Comparison of ENCODE assay signal across 1 cellular context in genomic region chrX:123822965-123823364, GRCh38.
TF ChIP-seq lines count a peak whose summit lies in the region.

No MANE protein-coding gene starts in this region.

TF ChIP-seq in HepG2, 621 proteins besides CTCF, POLR2A, EP300 and RAD21 (continued from another document):
- peak; percentile 86 for TF ChIP-seq PAXIP1 (CRISPR knock-in tag; conservative IDR thresholded peaks at IDR 0.05)
- no peak for TF ChIP-seq ZNF441 (CRISPR knock-in tag; IDR thresholded peaks at IDR 0.05; ENCODE audit: borderline replicate concordance)
- no peak for TF ChIP-seq ZNF605 (CRISPR knock-in tag; IDR thresholded peaks at IDR 0.05)
- no peak for TF ChIP-seq ZXDC (CRISPR knock-in tag; IDR thresholded peaks at IDR 0.05)
- TF ChIP-seq NR2F1 (CRISPR knock-in tag; IDR thresholded peaks at IDR 0.05) = no peak
- TF ChIP-seq ATF6 (CRISPR knock-in tag; conservative IDR thresholded peaks at IDR 0.05) = no peak
- TF ChIP-seq ZFY (CRISPR knock-in tag; IDR thresholded peaks at IDR 0.05) = peak; percentile 26; the same call in 1 of the 2 replicates
- peak; percentile 48 for TF ChIP-seq BCL6 (CRISPR knock-in tag; IDR thresholded peaks at IDR 0.05)
- TF ChIP-seq RXRB (CRISPR knock-in tag; IDR thresholded peaks at IDR 0.05; ENCODE audit: borderline replicate concordance) = 0 out of 2 replicates have a peak, but pooled peaks have one; percentile 8
- no peak for TF ChIP-seq ZNF746 (CRISPR knock-in tag; IDR thresholded peaks at IDR 0.05)
- TF ChIP-seq ZNF414 (CRISPR knock-in tag; IDR thresholded peaks at IDR 0.05) = 0 out of 2 replicates have a peak, but pooled peaks have one; percentile 31
- TF ChIP-seq HDAC1 (CRISPR knock-in tag; IDR thresholded peaks at IDR 0.05) = peak; percentile 44; the same call in 1 of the 2 replicates
- TF ChIP-seq SKI (IDR thresholded peaks at IDR 0.05; ENCODE audit: partially characterized antibody) = no peak
- peak; percentile 34; the same call in 1 of the 2 replicates for TF ChIP-seq UBTF (CRISPR knock-in tag; IDR thresholded peaks at IDR 0.05)
- peak; percentile 47; the same call in 1 of the 2 replicates for TF ChIP-seq FOXA3 (CRISPR knock-in tag; IDR thresholded peaks at IDR 0.05)
- TF ChIP-seq GATA4 (IDR thresholded peaks at IDR 0.05; ENCODE audit: borderline replicate concordance, low read depth) = peak; percentile 43; the same call in 1 of the 2 replicates
- peak; percentile 64 for TF ChIP-seq HDAC2 (CRISPR knock-in tag; IDR thresholded peaks at IDR 0.05)
- peak; percentile 81 for TF ChIP-seq ELF3 (CRISPR knock-in tag; IDR thresholded peaks at IDR 0.05)
- peak; percentile 89 for TF ChIP-seq MED1 (CRISPR knock-in tag; IDR thresholded peaks at IDR 0.05)
- TF ChIP-seq FOXP1 (IDR thresholded peaks at IDR 0.05) = no peak
- TF ChIP-seq FOXP1 (CRISPR knock-in tag; IDR thresholded peaks at IDR 0.05) = peak; percentile 36; the same call in 1 of the 2 replicates
- TF ChIP-seq ZNF639 (CRISPR knock-in tag; conservative IDR thresholded peaks at IDR 0.05) = no peak
- TF ChIP-seq KLF11 (CRISPR knock-in tag; IDR thresholded peaks at IDR 0.05) = no peak
- TF ChIP-seq SIX4 (CRISPR knock-in tag; IDR thresholded peaks at IDR 0.05) = no peak
- TF ChIP-seq KAT8 (CRISPR knock-in tag; IDR thresholded peaks at IDR 0.05) = no peak
- TF ChIP-seq NFYB (CRISPR knock-in tag; IDR thresholded peaks at IDR 0.05) = no peak
- TF ChIP-seq TRIM24 (CRISPR knock-in tag; IDR thresholded peaks at IDR 0.05) = no peak
- no peak for TF ChIP-seq ZNF616 (CRISPR knock-in tag; IDR thresholded peaks at IDR 0.05; ENCODE audit: low read depth)
- 0 out of 2 replicates have a peak, but pooled peaks have one; percentile 7 for TF ChIP-seq RARA (CRISPR knock-in tag; IDR thresholded peaks at IDR 0.05)
- TF ChIP-seq KDM6A (CRISPR knock-in tag; IDR thresholded peaks at IDR 0.05; ENCODE audit: low read depth) = peak; percentile 67; the same call in 1 of the 2 replicates
- TF ChIP-seq GMEB1 (CRISPR knock-in tag; IDR thresholded peaks at IDR 0.05; ENCODE audit: borderline replicate concordance) = no peak
- TF ChIP-seq ZNF737 (CRISPR knock-in tag; IDR thresholded peaks at IDR 0.05; ENCODE audit: borderline replicate concordance) = no peak
- peak; percentile 84 for TF ChIP-seq ZBTB43 (CRISPR knock-in tag; conservative IDR thresholded peaks at IDR 0.05)
- TF ChIP-seq ZNF383 (CRISPR knock-in tag; IDR thresholded peaks at IDR 0.05; ENCODE audit: borderline replicate concordance) = no peak
- 0 out of 2 replicates have a peak, but pooled peaks have one; percentile 52 for TF ChIP-seq MLX (CRISPR knock-in tag; IDR thresholded peaks at IDR 0.05)
- TF ChIP-seq NCOR1 (IDR thresholded peaks at IDR 0.05; ENCODE audit: borderline replicate concordance, low read length) = peak; percentile 66; the same call in 1 of the 2 replicates
- peak; percentile 65 for TF ChIP-seq FOXP4 (CRISPR knock-in tag; IDR thresholded peaks at IDR 0.05)
- TF ChIP-seq ZNF260 (CRISPR knock-in tag; IDR thresholded peaks at IDR 0.05; ENCODE audit: borderline replicate concordance, low read depth) = no peak
- peak; percentile 49; the same call in 1 of the 2 replicates for TF ChIP-seq HNF4G (IDR thresholded peaks at IDR 0.05; ENCODE audit: borderline replicate concordance, low read depth, low read length)
- TF ChIP-seq HNF4G (CRISPR knock-in tag; IDR thresholded peaks at IDR 0.05; ENCODE audit: borderline replicate concordance, low read depth) = no peak
- 0 out of 2 replicates have a peak, but pooled peaks have one; percentile 18 for TF ChIP-seq ATF1 (CRISPR knock-in tag; IDR thresholded peaks at IDR 0.05)
- TF ChIP-seq MAZ (IDR thresholded peaks at IDR 0.05; ENCODE audit: borderline replicate concordance, low read depth, low read length) = no peak
- TF ChIP-seq MAZ (CRISPR knock-in tag; IDR thresholded peaks at IDR 0.05; ENCODE audit: low read depth) = no peak
- TF ChIP-seq SNAPC5 (CRISPR knock-in tag; IDR thresholded peaks at IDR 0.05; ENCODE audit: borderline replicate concordance) = no peak
